Comparison of ENCODE assay signal across 1 cellular context in the genomic region with DNA sequence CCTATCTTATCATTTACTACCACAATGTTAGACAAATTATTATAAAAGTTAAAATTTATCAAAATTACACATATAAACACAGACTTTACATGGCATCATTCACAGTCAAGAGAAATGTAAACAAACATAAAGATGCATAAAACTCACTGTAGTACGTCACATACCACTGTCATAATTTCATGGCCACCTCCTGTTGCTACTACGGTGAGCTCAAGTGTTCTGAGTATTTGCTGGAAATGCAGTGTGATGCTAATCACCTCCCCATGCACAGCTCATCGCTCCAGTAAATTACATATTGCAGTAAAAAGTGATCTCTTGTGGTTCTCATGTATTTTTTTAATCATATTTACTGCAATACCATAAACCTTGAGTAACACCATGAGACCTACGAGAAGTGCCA.
TF ChIP-seq lines count a peak whose summit lies in the region.

No MANE protein-coding gene starts in this region.

TF ChIP-seq in HepG2, 621 proteins besides CTCF, POLR2A, EP300 and RAD21 (continued from another document):
- TF ChIP-seq, protein P1, sequence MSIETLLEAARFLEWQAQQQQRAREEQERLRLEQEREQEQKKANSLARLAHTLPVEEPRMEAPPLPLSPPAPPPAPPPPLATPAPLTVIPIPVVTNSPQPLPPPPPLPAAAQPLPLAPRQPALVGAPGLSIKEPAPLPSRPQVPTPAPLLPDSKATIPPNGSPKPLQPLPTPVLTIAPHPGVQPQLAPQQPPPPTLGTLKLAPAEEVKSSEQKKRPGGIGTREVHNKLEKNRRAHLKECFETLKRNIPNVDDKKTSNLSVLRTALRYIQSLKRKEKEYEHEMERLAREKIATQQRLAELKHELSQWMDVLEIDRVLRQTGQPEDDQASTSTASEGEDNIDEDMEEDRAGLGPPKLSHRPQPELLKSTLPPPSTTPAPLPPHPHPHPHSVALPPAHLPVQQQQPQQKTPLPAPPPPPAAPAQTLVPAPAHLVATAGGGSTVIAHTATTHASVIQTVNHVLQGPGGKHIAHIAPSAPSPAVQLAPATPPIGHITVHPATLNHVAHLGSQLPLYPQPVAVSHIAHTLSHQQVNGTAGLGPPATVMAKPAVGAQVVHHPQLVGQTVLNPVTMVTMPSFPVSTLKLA (IDR thresholded peaks at IDR 0.05): no peak
- TF ChIP-seq HNF4G (IDR thresholded peaks at IDR 0.05; ENCODE audit: borderline replicate concordance, low read depth, low read length) (no peak), HNF4G (CRISPR knock-in tag; IDR thresholded peaks at IDR 0.05; ENCODE audit: borderline replicate concordance, low read depth) (no peak), NFIC (IDR thresholded peaks at IDR 0.05; ENCODE audit: low read length) (no peak), HMGA1 (CRISPR knock-in tag; conservative IDR thresholded peaks at IDR 0.05) (no peak)
- TF ChIP-seq, protein P2, sequence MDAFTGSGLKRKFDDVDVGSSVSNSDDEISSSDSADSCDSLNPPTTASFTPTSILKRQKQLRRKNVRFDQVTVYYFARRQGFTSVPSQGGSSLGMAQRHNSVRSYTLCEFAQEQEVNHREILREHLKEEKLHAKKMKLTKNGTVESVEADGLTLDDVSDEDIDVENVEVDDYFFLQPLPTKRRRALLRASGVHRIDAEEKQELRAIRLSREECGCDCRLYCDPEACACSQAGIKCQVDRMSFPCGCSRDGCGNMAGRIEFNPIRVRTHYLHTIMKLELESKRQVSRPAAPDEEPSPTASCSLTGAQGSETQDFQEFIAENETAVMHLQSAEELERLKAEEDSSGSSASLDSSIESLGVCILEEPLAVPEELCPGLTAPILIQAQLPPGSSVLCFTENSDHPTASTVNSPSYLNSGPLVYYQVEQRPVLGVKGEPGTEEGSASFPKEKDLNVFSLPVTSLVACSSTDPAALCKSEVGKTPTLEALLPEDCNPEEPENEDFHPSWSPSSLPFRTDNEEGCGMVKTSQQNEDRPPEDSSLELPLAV (CRISPR knock-in tag; conservative IDR thresholded peaks at IDR 0.05; ENCODE audit: low read depth): no peak
